In the genomic region with DNA sequence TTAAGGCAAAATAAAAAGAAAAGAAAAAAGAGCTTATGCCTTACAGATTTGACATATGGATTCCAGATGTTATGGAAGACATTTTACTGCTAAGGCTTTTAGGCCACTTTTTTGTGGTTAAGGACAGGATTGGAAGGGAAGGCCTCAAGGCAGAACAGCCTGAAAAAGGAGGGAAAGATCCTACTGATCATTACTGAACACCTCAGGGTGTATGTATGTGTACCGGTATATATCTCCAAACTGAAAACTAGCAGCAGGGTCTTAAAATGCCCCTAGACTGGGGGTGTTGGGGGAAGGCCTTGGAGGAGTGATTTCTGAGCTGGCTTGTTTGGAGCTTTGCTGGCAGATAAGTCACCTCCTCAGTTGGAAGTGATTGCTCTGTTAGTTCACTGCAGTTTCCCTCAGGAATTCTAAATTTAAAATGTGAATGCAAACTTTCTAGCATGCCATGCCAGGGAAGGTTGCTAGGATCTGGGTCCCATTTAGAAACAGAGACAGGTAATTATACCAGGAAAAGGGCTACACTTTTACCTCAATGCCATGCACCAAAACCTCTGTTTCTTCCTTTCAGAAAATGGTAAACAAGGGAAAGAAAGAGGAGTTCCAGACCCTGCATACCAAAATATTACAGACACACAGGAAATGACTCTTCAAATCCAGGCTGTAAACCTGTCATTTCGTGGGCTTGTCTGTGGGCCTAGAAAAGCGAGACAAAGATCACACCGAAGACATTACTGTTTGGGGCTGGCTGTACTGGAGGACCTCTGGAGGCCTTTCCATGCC, we compare ENCODE assay signal across 1 cellular context.
TF ChIP-seq lines count a peak whose summit lies in the region.

No MANE protein-coding gene starts in this region.

TF ChIP-seq in K562, 482 proteins besides CTCF, POLR2A, EP300 and RAD21 (continued from another document):
- TF ChIP-seq, protein P1, sequence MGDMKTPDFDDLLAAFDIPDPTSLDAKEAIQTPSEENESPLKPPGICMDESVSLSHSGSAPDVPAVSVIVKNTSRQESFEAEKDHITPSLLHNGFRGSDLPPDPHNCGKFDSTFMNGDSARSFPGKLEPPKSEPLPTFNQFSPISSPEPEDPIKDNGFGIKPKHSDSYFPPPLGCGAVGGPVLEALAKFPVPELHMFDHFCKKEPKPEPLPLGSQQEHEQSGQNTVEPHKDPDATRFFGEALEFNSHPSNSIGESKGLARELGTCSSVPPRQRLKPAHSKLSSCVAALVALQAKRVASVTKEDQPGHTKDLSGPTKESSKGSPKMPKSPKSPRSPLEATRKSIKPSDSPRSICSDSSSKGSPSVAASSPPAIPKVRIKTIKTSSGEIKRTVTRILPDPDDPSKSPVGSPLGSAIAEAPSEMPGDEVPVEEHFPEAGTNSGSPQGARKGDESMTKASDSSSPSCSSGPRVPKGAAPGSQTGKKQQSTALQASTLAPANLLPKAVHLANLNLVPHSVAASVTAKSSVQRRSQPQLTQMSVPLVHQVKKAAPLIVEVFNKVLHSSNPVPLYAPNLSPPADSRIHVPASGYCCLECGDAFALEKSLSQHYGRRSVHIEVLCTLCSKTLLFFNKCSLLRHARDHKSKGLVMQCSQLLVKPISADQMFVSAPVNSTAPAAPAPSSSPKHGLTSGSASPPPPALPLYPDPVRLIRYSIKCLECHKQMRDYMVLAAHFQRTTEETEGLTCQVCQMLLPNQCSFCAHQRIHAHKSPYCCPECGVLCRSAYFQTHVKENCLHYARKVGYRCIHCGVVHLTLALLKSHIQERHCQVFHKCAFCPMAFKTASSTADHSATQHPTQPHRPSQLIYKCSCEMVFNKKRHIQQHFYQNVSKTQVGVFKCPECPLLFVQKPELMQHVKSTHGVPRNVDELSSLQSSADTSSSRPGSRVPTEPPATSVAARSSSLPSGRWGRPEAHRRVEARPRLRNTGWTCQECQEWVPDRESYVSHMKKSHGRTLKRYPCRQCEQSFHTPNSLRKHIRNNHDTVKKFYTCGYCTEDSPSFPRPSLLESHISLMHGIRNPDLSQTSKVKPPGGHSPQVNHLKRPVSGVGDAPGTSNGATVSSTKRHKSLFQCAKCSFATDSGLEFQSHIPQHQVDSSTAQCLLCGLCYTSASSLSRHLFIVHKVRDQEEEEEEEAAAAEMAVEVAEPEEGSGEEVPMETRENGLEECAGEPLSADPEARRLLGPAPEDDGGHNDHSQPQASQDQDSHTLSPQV (IDR thresholded peaks at IDR 0.05) = peak; percentile 72; the same call in 1 of the 2 replicates
- TF ChIP-seq CHD1 (IDR thresholded peaks at IDR 0.05; ENCODE audit: low read length) (no peak), TSC22D4 (tag; IDR thresholded peaks at IDR 0.05) (no peak), HIVEP1 (CRISPR knock-in tag; IDR thresholded peaks at IDR 0.05) (no peak), EGR1 (conservative IDR thresholded peaks at IDR 0.05) (0 out of 2 replicates have a peak, but pooled peaks have one; percentile 24), ZNF23 (CRISPR knock-in tag; IDR thresholded peaks at IDR 0.05) (0 out of 2 replicates have a peak, but pooled peaks have one; percentile 47), FOXJ3 (CRISPR knock-in tag; IDR thresholded peaks at IDR 0.05) (no peak), BRF1 (IDR thresholded peaks at IDR 0.05; ENCODE audit: borderline replicate concordance, extremely low read depth, insufficient read length) (no peak), CBX8 (IDR thresholded peaks at IDR 0.05; ENCODE audit: borderline replicate concordance, extremely low read depth, low read depth, low read length, poor library complexity, severe bottlenecking) (no peak), TEAD4 (IDR thresholded peaks at IDR 0.05; ENCODE audit: low read length) (peak; percentile 45), TEAD4 (CRISPR knock-in tag; IDR thresholded peaks at IDR 0.05; ENCODE audit: borderline replicate concordance) (no peak), MEIS2 (IDR thresholded peaks at IDR 0.05; ENCODE audit: partially characterized antibody) (peak; percentile 95), ARNT (IDR thresholded peaks at IDR 0.05) (0 out of 4 replicates have a peak, but pooled peaks of 1 of the 2 experiments have one; percentile 48), ZFPM2 (CRISPR knock-in tag; IDR thresholded peaks at IDR 0.05) (no peak), LCOR (CRISPR knock-in tag; IDR thresholded peaks at IDR 0.05) (no peak), CBX5 (IDR thresholded peaks at IDR 0.05; ENCODE audit: borderline replicate concordance, low read depth) (no peak), RBM39 (optimal IDR thresholded peaks at IDR 0.05; ENCODE audit: low read depth, low read length) (no peak), L3MBTL2 (IDR thresholded peaks at IDR 0.05) (peak; percentile 41), ERF (CRISPR knock-in tag; IDR thresholded peaks at IDR 0.05) (0 out of 2 replicates have a peak, but pooled peaks have one; percentile 28), ZNF766 (CRISPR knock-in tag; conservative IDR thresholded peaks at IDR 0.05) (0 out of 2 replicates have a peak, but pooled peaks have one; percentile 49), CSDE1 (IDR thresholded peaks at IDR 0.05) (no peak), ZNF224 (CRISPR knock-in tag; IDR thresholded peaks at IDR 0.05) (no peak), E2F3 (CRISPR knock-in tag; IDR thresholded peaks at IDR 0.05) (no peak)
- TF ChIP-seq, protein P2, sequence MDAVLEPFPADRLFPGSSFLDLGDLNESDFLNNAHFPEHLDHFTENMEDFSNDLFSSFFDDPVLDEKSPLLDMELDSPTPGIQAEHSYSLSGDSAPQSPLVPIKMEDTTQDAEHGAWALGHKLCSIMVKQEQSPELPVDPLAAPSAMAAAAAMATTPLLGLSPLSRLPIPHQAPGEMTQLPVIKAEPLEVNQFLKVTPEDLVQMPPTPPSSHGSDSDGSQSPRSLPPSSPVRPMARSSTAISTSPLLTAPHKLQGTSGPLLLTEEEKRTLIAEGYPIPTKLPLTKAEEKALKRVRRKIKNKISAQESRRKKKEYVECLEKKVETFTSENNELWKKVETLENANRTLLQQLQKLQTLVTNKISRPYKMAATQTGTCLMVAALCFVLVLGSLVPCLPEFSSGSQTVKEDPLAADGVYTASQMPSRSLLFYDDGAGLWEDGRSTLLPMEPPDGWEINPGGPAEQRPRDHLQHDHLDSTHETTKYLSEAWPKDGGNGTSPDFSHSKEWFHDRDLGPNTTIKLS (IDR thresholded peaks at IDR 0.05; ENCODE audit: borderline replicate concordance, low read depth) = no peak
- TF ChIP-seq, protein P3, sequence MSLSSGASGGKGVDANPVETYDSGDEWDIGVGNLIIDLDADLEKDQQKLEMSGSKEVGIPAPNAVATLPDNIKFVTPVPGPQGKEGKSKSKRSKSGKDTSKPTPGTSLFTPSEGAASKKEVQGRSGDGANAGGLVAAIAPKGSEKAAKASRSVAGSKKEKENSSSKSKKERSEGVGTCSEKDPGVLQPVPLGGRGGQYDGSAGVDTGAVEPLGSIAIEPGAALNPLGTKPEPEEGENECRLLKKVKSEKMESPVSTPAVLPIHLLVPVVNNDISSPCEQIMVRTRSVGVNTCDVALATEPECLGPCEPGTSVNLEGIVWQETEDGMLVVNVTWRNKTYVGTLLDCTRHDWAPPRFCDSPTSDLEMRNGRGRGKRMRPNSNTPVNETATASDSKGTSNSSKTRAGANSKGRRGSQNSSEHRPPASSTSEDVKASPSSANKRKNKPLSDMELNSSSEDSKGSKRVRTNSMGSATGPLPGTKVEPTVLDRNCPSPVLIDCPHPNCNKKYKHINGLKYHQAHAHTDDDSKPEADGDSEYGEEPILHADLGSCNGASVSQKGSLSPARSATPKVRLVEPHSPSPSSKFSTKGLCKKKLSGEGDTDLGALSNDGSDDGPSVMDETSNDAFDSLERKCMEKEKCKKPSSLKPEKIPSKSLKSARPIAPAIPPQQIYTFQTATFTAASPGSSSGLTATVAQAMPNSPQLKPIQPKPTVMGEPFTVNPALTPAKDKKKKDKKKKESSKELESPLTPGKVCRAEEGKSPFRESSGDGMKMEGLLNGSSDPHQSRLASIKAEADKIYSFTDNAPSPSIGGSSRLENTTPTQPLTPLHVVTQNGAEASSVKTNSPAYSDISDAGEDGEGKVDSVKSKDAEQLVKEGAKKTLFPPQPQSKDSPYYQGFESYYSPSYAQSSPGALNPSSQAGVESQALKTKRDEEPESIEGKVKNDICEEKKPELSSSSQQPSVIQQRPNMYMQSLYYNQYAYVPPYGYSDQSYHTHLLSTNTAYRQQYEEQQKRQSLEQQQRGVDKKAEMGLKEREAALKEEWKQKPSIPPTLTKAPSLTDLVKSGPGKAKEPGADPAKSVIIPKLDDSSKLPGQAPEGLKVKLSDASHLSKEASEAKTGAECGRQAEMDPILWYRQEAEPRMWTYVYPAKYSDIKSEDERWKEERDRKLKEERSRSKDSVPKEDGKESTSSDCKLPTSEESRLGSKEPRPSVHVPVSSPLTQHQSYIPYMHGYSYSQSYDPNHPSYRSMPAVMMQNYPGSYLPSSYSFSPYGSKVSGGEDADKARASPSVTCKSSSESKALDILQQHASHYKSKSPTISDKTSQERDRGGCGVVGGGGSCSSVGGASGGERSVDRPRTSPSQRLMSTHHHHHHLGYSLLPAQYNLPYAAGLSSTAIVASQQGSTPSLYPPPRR (CRISPR knock-in tag; IDR thresholded peaks at IDR 0.05; ENCODE audit: borderline replicate concordance) = no peak
- TF ChIP-seq, protein P4, sequence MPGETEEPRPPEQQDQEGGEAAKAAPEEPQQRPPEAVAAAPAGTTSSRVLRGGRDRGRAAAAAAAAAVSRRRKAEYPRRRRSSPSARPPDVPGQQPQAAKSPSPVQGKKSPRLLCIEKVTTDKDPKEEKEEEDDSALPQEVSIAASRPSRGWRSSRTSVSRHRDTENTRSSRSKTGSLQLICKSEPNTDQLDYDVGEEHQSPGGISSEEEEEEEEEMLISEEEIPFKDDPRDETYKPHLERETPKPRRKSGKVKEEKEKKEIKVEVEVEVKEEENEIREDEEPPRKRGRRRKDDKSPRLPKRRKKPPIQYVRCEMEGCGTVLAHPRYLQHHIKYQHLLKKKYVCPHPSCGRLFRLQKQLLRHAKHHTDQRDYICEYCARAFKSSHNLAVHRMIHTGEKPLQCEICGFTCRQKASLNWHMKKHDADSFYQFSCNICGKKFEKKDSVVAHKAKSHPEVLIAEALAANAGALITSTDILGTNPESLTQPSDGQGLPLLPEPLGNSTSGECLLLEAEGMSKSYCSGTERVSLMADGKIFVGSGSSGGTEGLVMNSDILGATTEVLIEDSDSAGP (CRISPR knock-in tag; IDR thresholded peaks at IDR 0.05) = no peak
